ENCODE assay signal across 1 cellular context in genomic region chr4:13627606-13628301, GRCh38.
A peak's percentile ranks its signal among the peaks of the same experiment; 100 is the strongest.
TF ChIP-seq lines count a peak whose summit lies in the region.

BOD1L1 (minus strand) TSS chr4:13627725; CDS start chr4:13627587, 138 bp downstream.

TF ChIP-seq in GM12878, 131 proteins besides CTCF, POLR2A, EP300 and RAD21 (continued from another document and continues in another):
- TF ChIP-seq MLLT1 (IDR thresholded peaks at IDR 0.05): peak; percentile 36; the same call in 1 of the 2 replicates
- TF ChIP-seq E2F8 (IDR thresholded peaks at IDR 0.05; ENCODE audit: low read depth, partially characterized antibody): no peak
- TF ChIP-seq ZNF24 (IDR thresholded peaks at IDR 0.05): no peak
- no peak for TF ChIP-seq FOS (IDR thresholded peaks at IDR 0.05; ENCODE audit: borderline replicate concordance, extremely low read depth, insufficient read length)
- TF ChIP-seq IRF3 (IDR thresholded peaks at IDR 0.05): no peak
- TF ChIP-seq ZZZ3 (IDR thresholded peaks at IDR 0.05; ENCODE audit: control insufficient read depth, insufficient read length, low read depth): no peak
- peak; percentile 90 for TF ChIP-seq TBL1XR1 (IDR thresholded peaks at IDR 0.05; ENCODE audit: low read depth, low read length)
- TF ChIP-seq BHLHE40 (IDR thresholded peaks at IDR 0.05; ENCODE audit: borderline replicate concordance in 1 of 2, low read depth in 2 of 2, low read length in 1 of 2): peak; percentile 45 to 47
- peak; percentile 85; the same call in 1 of the 2 replicates for TF ChIP-seq SIN3A (IDR thresholded peaks at IDR 0.05; ENCODE audit: low read depth, low read length)
- peak; percentile 75 for TF ChIP-seq NR2C2 (IDR thresholded peaks at IDR 0.05; ENCODE audit: borderline replicate concordance, control insufficient read depth, insufficient read length, low read depth)
- no peak for TF ChIP-seq ZNF384 (IDR thresholded peaks at IDR 0.05; ENCODE audit: borderline replicate concordance, low read depth, low read length)
- TF ChIP-seq USF2 (IDR thresholded peaks at IDR 0.05; ENCODE audit: borderline replicate concordance, low read depth, low read length): no peak
- TF ChIP-seq ETV6 (conservative IDR thresholded peaks at IDR 0.05 in 1 of 2, IDR thresholded peaks at IDR 0.05 in 1 of 2; ENCODE audit: borderline replicate concordance in 1 of 2, low read depth in 1 of 2): peak in 1 of 2 experiments; percentile 88; a peak in 2 of 4 replicates
- TF ChIP-seq ATF3 (IDR thresholded peaks at IDR 0.05; ENCODE audit: borderline replicate concordance, extremely low read depth, low read depth, low read length): no peak
- TF ChIP-seq NBN (IDR thresholded peaks at IDR 0.05): peak; percentile 85
- peak; percentile 76 for TF ChIP-seq YY1 (IDR thresholded peaks at IDR 0.05; ENCODE audit: low read depth, low read length)
- TF ChIP-seq CBX5 (IDR thresholded peaks at IDR 0.05; ENCODE audit: low read depth): peak; percentile 92; the same call in 1 of the 2 replicates
- no peak for TF ChIP-seq ZNF217 (IDR thresholded peaks at IDR 0.05)
- TF ChIP-seq E4F1 (IDR thresholded peaks at IDR 0.05; ENCODE audit: borderline replicate concordance, partially characterized antibody): peak; percentile 79
- peak; percentile 98 for TF ChIP-seq NR2C1 (IDR thresholded peaks at IDR 0.05)
- 0 out of 2 replicates have a peak, but pooled peaks have one; percentile 15 for TF ChIP-seq JUND (IDR thresholded peaks at IDR 0.05; ENCODE audit: low read depth, low read length)
- peak; percentile 94 for TF ChIP-seq CREM (IDR thresholded peaks at IDR 0.05; ENCODE audit: low read depth)
- TF ChIP-seq SUPT20H (IDR thresholded peaks at IDR 0.05; ENCODE audit: borderline replicate concordance, control insufficient read depth, low read depth, low read length): no peak
- TF ChIP-seq REST (IDR thresholded peaks at IDR 0.05; ENCODE audit: low read depth, low read length): no peak; the same call in 1 of the 2 replicates
- TF ChIP-seq MAX (IDR thresholded peaks at IDR 0.05; ENCODE audit: low read depth, low read length): 0 out of 2 replicates have a peak, but pooled peaks have one; percentile 34
- no peak; the same call in 1 of the 2 replicates for TF ChIP-seq MEF2A (IDR thresholded peaks at IDR 0.05; ENCODE audit: insufficient read depth, low read depth, low read length)
- no peak for TF ChIP-seq JUNB (IDR thresholded peaks at IDR 0.05)
- TF ChIP-seq SRF (IDR thresholded peaks at IDR 0.05; ENCODE audit: low read depth in 2 of 2, low read length in 2 of 2): peak in 1 of 2 experiments; percentile 66; a peak in 1 of 4 replicates
- no peak for TF ChIP-seq ATF2 (IDR thresholded peaks at IDR 0.05; ENCODE audit: low read length)
- peak; percentile 48 to 51; a peak in 1 of 4 replicates for TF ChIP-seq IKZF2 (IDR thresholded peaks at IDR 0.05)
- peak; percentile 78 for TF ChIP-seq CBFB (IDR thresholded peaks at IDR 0.05; ENCODE audit: low read depth)
- TF ChIP-seq PKNOX1 (IDR thresholded peaks at IDR 0.05): peak; percentile 9; the same call in 1 of the 2 replicates
- TF ChIP-seq ZBTB11 (CRISPR knock-in tag; IDR thresholded peaks at IDR 0.05): peak; percentile 44; the same call in 1 of the 2 replicates
- 0 out of 2 replicates have a peak, but pooled peaks have one; percentile 74 for TF ChIP-seq STAT1 (conservative IDR thresholded peaks at IDR 0.05)
